ENCODE assay signal across 8 cellular contexts in genomic region chr7:66100408-66101050, GRCh38. TPM values are rescaled to one million over a fixed set of nuclear protein-coding genes. Genes with fewer than 3 reads are reported as not detected.
DNase-seq lines count a peak whose midpoint lies in the region; ATAC-seq, FAIRE-seq and TF ChIP-seq lines count a peak whose summit lies in the region.

No MANE protein-coding gene starts in this region.

- no peaks in the 10 kb centered on the region for H3K9me3 Mint-ChIP-seq in CD8-positive, alpha-beta memory T cell

- 40% methylated on average over 11 of the region's 12 CpGs for WGBS in K562 (ENCODE audit: insufficient coverage, low coverage, missing lambda C conversion rate)

- peak overlapping the region; percentile 81 for H2AFZ ChIP-seq in K562 (ENCODE audit: low read depth, low read length)

- H3K4me1 ChIP-seq in CD8-positive, alpha-beta memory T cell (ENCODE audit: insufficient read depth, low read length) = peaks cover 4% of the 10 kb centered on the region
- H3K4me1 ChIP-seq in K562 (replicated peaks in 1 of 2; ENCODE audit: control insufficient read depth in 2 of 2, insufficient read depth in 2 of 2, low read length in 2 of 2) (peaks cover 14 to 16% of the 10 kb centered on the region in 2 experiments; a peak in 4 of 5 replicates), muscle layer of duodenum (ENCODE audit: control insufficient read depth in 1 of 2, insufficient read depth in 2 of 2, low read length in 2 of 2) (peaks cover 0 to 5% of the 10 kb centered on the region in 2 donors)

- no peak for FAIRE-seq in K562 (lab: Jason Lieb, UNC)

- H3K27me3 Mint-ChIP-seq in CD8-positive, alpha-beta memory T cell = peaks cover 0 to 2% of the 10 kb centered on the region in 2 donors

- POLR2A ChIA-PET in CD8-positive, alpha-beta memory T cell (lab: Charles Lee) = interaction anchor here (0.6 kb wide), 1 partner anchor 70 kb away, joined by 7 read pairs; no protein-coding TSS in a partner anchor
- POLR2A ChIA-PET in K562 (lab: Yijun Ruan, JAX) = interaction anchor here (0.7 to 1.0 kb wide), 2 partner anchors 8 to 20 kb away, joined by 3 read pairs; no protein-coding TSS in a partner anchor

- H3K9me1 ChIP-seq in K562 (ENCODE audit: control insufficient read depth, insufficient read depth, low read length) = no peaks in the 10 kb centered on the region

- H3K9ac ChIP-seq in K562 (ENCODE audit: insufficient read depth in 1 of 2, low read depth in 2 of 2, low read length in 2 of 2) = peak overlapping the region; percentile 54 to 86; a peak in 3 of 4 replicates

- no peak for TF ChIP-seq EP300 in K562 (IDR thresholded peaks at IDR 0.05; ENCODE audit: low read length)

- ATAC-seq in HG03354 (IDR thresholded peaks at IDR 0.05; ENCODE audit: poor library complexity, severe bottlenecking, unreplicated experiment) (peak; percentile 8), K562 (peak; percentile 44), GM19035 (IDR thresholded peaks at IDR 0.05; ENCODE audit: unreplicated experiment) (no peak)

- no peak for TF ChIP-seq RAD21 in K562 (CRISPR knock-in tag; conservative IDR thresholded peaks at IDR 0.05 in 1 of 2, IDR thresholded peaks at IDR 0.05 in 1 of 2)

- H3K27ac Mint-ChIP-seq in CD8-positive, alpha-beta memory T cell = peak overlapping the region in 6 of 8 donors; percentile 82 to 97 (median 92)

- H3K4me3 Mint-ChIP-seq in CD8-positive, alpha-beta memory T cell = peak overlapping the region; percentile 25 to 92 (median 91)

- no peaks in the 10 kb centered on the region for H3K36me3 Mint-ChIP-seq in CD8-positive, alpha-beta memory T cell

- CTCF ChIA-PET in CD8-positive, alpha-beta memory T cell (lab: Charles Lee) = interaction anchor here (1.1 kb wide), 1 partner anchor 14 kb away, joined by 3 read pairs; the partner anchor contains the start of gene CRCP
- CTCF ChIA-PET in K562 (lab: Yijun Ruan, JAX; ENCODE audit: low intra/inter-chr PET ratio) = no interaction called here

- in situ Hi-C loops in K562 (cut with MboI) = no loop called here

- no peaks in the 10 kb centered on the region; the same call in 2 of the 3 replicates for H3K79me2 ChIP-seq in K562 (ENCODE audit: control insufficient read depth, insufficient read depth, low read length)

- peak overlapping the region; percentile 49 for H3K4me3 ChIP-seq in CD8-positive, alpha-beta memory T cell (ENCODE audit: low read length)
- peak overlapping the region; percentile 39 for H3K4me3 ChIP-seq in K562
- peak overlapping the region; percentile 57 to 65 for H3K4me3 ChIP-seq in muscle layer of duodenum (ENCODE audit: low read depth in 1 of 2, low read length in 2 of 2)

- peaks cover 8 to 11% (median 11%) of the 10 kb centered on the region in 3 donors for H3K4me1 Mint-ChIP-seq in CD8-positive, alpha-beta memory T cell

- H3K36me3 ChIP-seq in CD8-positive, alpha-beta memory T cell (ENCODE audit: insufficient read depth, low read length) = no peaks in the 10 kb centered on the region
- H3K36me3 ChIP-seq in K562 (ENCODE audit: control insufficient read depth, insufficient read depth, low read length) (no peaks in the 10 kb centered on the region; the same call in 2 of the 3 replicates), muscle layer of duodenum (ENCODE audit: control insufficient read depth in 1 of 2, insufficient read depth in 2 of 2, low read length in 2 of 2) (no peaks in the 10 kb centered on the region)

- BruUV-seq in K562 (replicated peaks; lab: Mats Ljungman, UMichigan) = no TSS peak

- H3K4me2 ChIP-seq in K562 (ENCODE audit: insufficient read depth, low read length) = peak overlapping the region; percentile 82

- intact Hi-C loops in K562 (cut with micrococcal nuclease) = no loop called here

- H3K27ac ChIP-seq in CD8-positive, alpha-beta memory T cell (ENCODE audit: low read depth, low read length) = no peak overlapping the region
- H3K27ac ChIP-seq in K562 (ENCODE audit: extremely low read depth, low read depth, low read length) = peak overlapping the region; percentile 72
- H3K27ac ChIP-seq in muscle layer of duodenum (ENCODE audit: low read length) = no peak overlapping the region

- TF ChIP-seq CTCF in K562 (IDR thresholded peaks at IDR 0.05 in 2 of 3, conservative IDR thresholded peaks at IDR 0.05 in 1 of 3; ENCODE audit: insufficient read depth in 2 of 3, low read depth in 1 of 3, low read length in 3 of 3) = no peak

- H3K27me3 ChIP-seq in CD8-positive, alpha-beta memory T cell (ENCODE audit: insufficient read depth, low read length, poor library complexity, severe bottlenecking) = no peaks in the 10 kb centered on the region
- H3K27me3 ChIP-seq in K562 (ENCODE audit: control insufficient read depth in 2 of 2, insufficient read depth in 2 of 2, low read length in 2 of 2) = no peaks in the 10 kb centered on the region
- no peaks in the 10 kb centered on the region for H3K27me3 ChIP-seq in muscle layer of duodenum (ENCODE audit: low read depth, low read length)

- no peak for TF ChIP-seq POLR2A in K562 (conservative IDR thresholded peaks at IDR 0.05)

- no peak for DNase-seq in CD8-positive, alpha-beta memory T cell
- DNase-seq in K562 (ENCODE audit: extremely low read depth in 1 of 4, low spot score in 3 of 4) = no peak
- DNase-seq in NCI-H2081 treated with DMSO at 0.1 percent for 48 hours (lab: John Stamatoyannopoulos, UW) = no peak
- no peak for DNase-seq in inferior parietal cortex (ENCODE audit: extremely low spot score)
- no peak for DNase-seq in iPS-NIHi7 (ENCODE audit: extremely low spot score)

- H4K20me1 ChIP-seq in K562 (replicated peaks; ENCODE audit: control insufficient read depth, insufficient read depth, low read length) = no peaks in the 10 kb centered on the region

- no peaks in the 10 kb centered on the region for H3K9me3 ChIP-seq in CD8-positive, alpha-beta memory T cell (ENCODE audit: low read length)
- H3K9me3 ChIP-seq in K562 (replicated peaks; ENCODE audit: control insufficient read depth, insufficient read depth, low read depth, low read length) (no peaks in the 10 kb centered on the region), muscle layer of duodenum (ENCODE audit: control insufficient read depth in 1 of 2, low read length in 2 of 2) (no peaks in the 10 kb centered on the region)

TF ChIP-seq in K562, 482 proteins besides CTCF, POLR2A, EP300 and RAD21 (continues in another document):
- TF ChIP-seq, protein P1, sequence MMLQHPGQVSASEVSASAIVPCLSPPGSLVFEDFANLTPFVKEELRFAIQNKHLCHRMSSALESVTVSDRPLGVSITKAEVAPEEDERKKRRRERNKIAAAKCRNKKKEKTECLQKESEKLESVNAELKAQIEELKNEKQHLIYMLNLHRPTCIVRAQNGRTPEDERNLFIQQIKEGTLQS (IDR thresholded peaks at IDR 0.05) = no peak
- TF ChIP-seq, protein P1 (CRISPR knock-in tag; conservative IDR thresholded peaks at IDR 0.05) = no peak
- no peak for TF ChIP-seq HCFC1 (IDR thresholded peaks at IDR 0.05; ENCODE audit: low read depth, low read length)
- no peak for TF ChIP-seq NFIC (IDR thresholded peaks at IDR 0.05)
- no peak for TF ChIP-seq MED1 (CRISPR knock-in tag; IDR thresholded peaks at IDR 0.05; ENCODE audit: borderline replicate concordance)
- TF ChIP-seq DMBX1 (CRISPR knock-in tag; IDR thresholded peaks at IDR 0.05; ENCODE audit: borderline replicate concordance) = no peak
- no peak for TF ChIP-seq KAT2B (IDR thresholded peaks at IDR 0.05; ENCODE audit: low read depth, low read length)

RNA-seq across cellular contexts. Expression of gene CRCP, which starts 14.1 kb away (rescaled TPM):
- total RNA-seq in CD8-positive, alpha-beta memory T cell = 10 to 100 TPM; 34.1 to 35.4 TPM
- 33.7 TPM for polyA plus RNA-seq in CD8-positive, alpha-beta memory T cell
- total RNA-seq in K562 (2011; cell fraction: chromatin; rRNA removed; ENCODE audit: low replicate concordance) = 53.3 and 55.2 TPM in 2 replicates
- 32.0 and 38.2 TPM in 2 replicates for total RNA-seq in K562 (2011; cell fraction: nucleolus; rRNA removed)
- 41.5 and 59.3 TPM in 2 replicates for total RNA-seq in K562 (2011; cell fraction: nucleoplasm; rRNA removed)
- total RNA-seq in K562 (2014; rRNA removed) (46.7 and 51.4 TPM in 2 replicates), K562 (2014; rRNA removed; fragmentation: Illumina TruSeq; extraction: Trizol) (43.0 and 44.2 TPM in 2 replicates), K562 (2015; rRNA removed; fragmentation: Illumina TruSeq; extraction: Trizol) (51.9 and 55.0 TPM in 2 replicates), K562 (2021) (43.0 and 43.4 TPM in 2 replicates)
- polyA plus RNA-seq in K562 (2011; rRNA removed) (28.6 and 41.0 TPM in 2 replicates), K562 (2014; fragmentation: Illumina TruSeq; extraction: Trizol) (45.3 and 58.3 TPM in 2 replicates), K562 (2014; fragmentation: Nextera tagmentation; extraction: Ambion mirVana) (10 to 100 TPM; 22.1 to 26.1 TPM), K562 (2014; rRNA removed) (46.1 and 51.2 TPM in 2 replicates)
- 25.7 and 28.0 TPM in 2 replicates for polyA plus RNA-seq in K562 (2011; cell fraction: cytosol; rRNA removed)
- polyA plus RNA-seq in K562 (2011; cell fraction: nucleus; rRNA removed) = 13.5 and 15.3 TPM in 2 replicates
- polyA plus RNA-seq in K562 (2012) = 33.7 and 63.4 TPM in 2 replicates
- 45.3 and 57.0 TPM in 2 replicates for polyA minus RNA-seq in K562 (2011; rRNA and poly(A)+ RNA removed)
- 35.5 and 37.0 TPM in 2 replicates for polyA minus RNA-seq in K562 (2011; cell fraction: cytosol; rRNA and poly(A)+ RNA removed)
- polyA minus RNA-seq in K562 (2011; cell fraction: nucleus; rRNA and poly(A)+ RNA removed) = 11.7 and 15.6 TPM in 2 replicates

RNA-seq across cellular contexts. Expression of gene ASL, which starts 24.9 kb away (rescaled TPM):
- total RNA-seq in CD8-positive, alpha-beta memory T cell = 10 to 100 TPM; 24.2 to 27.7 TPM
- 14.1 TPM for polyA plus RNA-seq in CD8-positive, alpha-beta memory T cell
- 69.1 and 204 TPM in 2 replicates for total RNA-seq in K562 (2011; cell fraction: chromatin; rRNA removed; ENCODE audit: low replicate concordance)
- total RNA-seq in K562 (2011; cell fraction: nucleolus; rRNA removed) = 167 and 171 TPM in 2 replicates
- total RNA-seq in K562 (2011; cell fraction: nucleoplasm; rRNA removed) = 96.8 and 112 TPM in 2 replicates
- 67.0 and 70.1 TPM in 2 replicates for total RNA-seq in K562 (2014; rRNA removed)
- 10.8 and 19.3 TPM in 2 replicates for total RNA-seq in K562 (2014; rRNA removed; fragmentation: Illumina TruSeq; extraction: Trizol)
- total RNA-seq in K562 (2015; rRNA removed; fragmentation: Illumina TruSeq; extraction: Trizol) = 27.8 and 28.7 TPM in 2 replicates
- 58.3 and 58.6 TPM in 2 replicates for total RNA-seq in K562 (2021)
- 34.6 and 41.4 TPM in 2 replicates for polyA plus RNA-seq in K562 (2011; rRNA removed)
- 30.9 and 78.0 TPM in 2 replicates for polyA plus RNA-seq in K562 (2011; cell fraction: cytosol; rRNA removed)
- 122 and 199 TPM in 2 replicates for polyA plus RNA-seq in K562 (2011; cell fraction: nucleus; rRNA removed)
- 57.1 and 57.6 TPM in 2 replicates for polyA plus RNA-seq in K562 (2012)
- polyA plus RNA-seq in K562 (2014; fragmentation: Illumina TruSeq; extraction: Trizol) = 33.3 and 49.0 TPM in 2 replicates
- polyA plus RNA-seq in K562 (2014; fragmentation: Nextera tagmentation; extraction: Ambion mirVana) = 1 to 10 TPM; 2.6 to 5.5 TPM
- 57.7 and 61.4 TPM in 2 replicates for polyA plus RNA-seq in K562 (2014; rRNA removed)
- polyA minus RNA-seq in K562 (2011; rRNA and poly(A)+ RNA removed) = 8.3 and 18.5 TPM in 2 replicates
- polyA minus RNA-seq in K562 (2011; cell fraction: cytosol; rRNA and poly(A)+ RNA removed) = 13.8 and 20.6 TPM in 2 replicates
- 29.8 and 34.1 TPM in 2 replicates for polyA minus RNA-seq in K562 (2011; cell fraction: nucleus; rRNA and poly(A)+ RNA removed)
